28 cellular contexts compared by ENCODE assay signal in genomic region chr2:100703213-100703612, GRCh38.
A peak's percentile ranks its signal among the peaks of the same experiment; 100 is the strongest.
DNase-seq lines count a peak whose midpoint lies in the region; ATAC-seq and TF ChIP-seq lines count a peak whose summit lies in the region.
"Had no signal": no experiment of that assay in that cellular context is flagged by ENCODE, and none has a peak within 500 bp of the region (broad histone marks: within the 10 kb centered on the region; RNA-seq: fewer than 3 reads in every experiment).

No MANE protein-coding gene starts in this region.

- TF ChIP-seq CTCF in right atrium auricular region (IDR thresholded peaks at IDR 0.05) (no peak), foreskin fibroblast (IDR thresholded peaks at IDR 0.05; ENCODE audit: low read depth, low read length) (no peak), vagina (IDR thresholded peaks at IDR 0.05) (no peak)

- H3K4me3 ChIP-seq in right atrium auricular region (no peak overlapping the region), foreskin fibroblast (ENCODE audit: low read depth in 1 of 2, low read length in 2 of 2) (no peak overlapping the region), vagina (no peak overlapping the region)
- H3K4me3 ChIP-seq: cardiac muscle cell, hepatocyte, lung had no signal

- H3K4me1 Mint-ChIP-seq in central memory CD8-positive, alpha-beta T cell, result peaks cover 21% of the 10 kb centered on the region
- H3K4me1 Mint-ChIP-seq: stimulated activated memory B cell treated with anti-CD40 and anti-IgM and Interleukin-4, amounts not matched to agents 10 μg/mL and 1 μg/mL and 100 μg/mL, for 72 hours had no signal

- H3K36me3 ChIP-seq in right atrium auricular region (no peaks in the 10 kb centered on the region), vagina (no peaks in the 10 kb centered on the region)
- H3K36me3 ChIP-seq: BE2C, cardiac muscle cell had no signal

- no peak overlapping the region for H3K4me3 Mint-ChIP-seq in central memory CD8-positive, alpha-beta T cell
- H3K4me3 Mint-ChIP-seq: activated CD4-positive, alpha-beta T cell treated with anti-CD3 and anti-CD28 coated beads, Interleukin-2, amount 10 ng/mL, durations not matched to agents 24 days and 14 days; activated T-cell treated with anti-CD3 and anti-CD28 coated beads, Interleukin-2, amount 50 U/mL, for 4 hours; natural killer cell; stimulated activated memory B cell treated with anti-CD40 and anti-IgM and Interleukin-4, amounts not matched to agents 10 μg/mL and 1 μg/mL and 100 μg/mL, for 72 hours; WTC11 had no signal

- intact Hi-C loops in Right ventricle myocardium inferior (cut with DNase I) (loop anchor here (10.0 kb wide), 1 partner anchor 78 kb away; no protein-coding TSS in a partner anchor), vagina (cut with DNase I) (no loop called here)

- no peak overlapping the region for H3K27ac ChIP-seq in right atrium auricular region
- no peak overlapping the region for H3K27ac ChIP-seq in vagina
- H3K27ac ChIP-seq: 22Rv1, cardiac muscle cell, hepatocyte had no signal

- DNase-seq in right atrium auricular region (ENCODE audit: low spot score), result peak; percentile 9
- DNase-seq in Right ventricle myocardium inferior (ENCODE audit: missing footprints), result no peak
- no peak for DNase-seq in central memory CD8-positive, alpha-beta T cell (ENCODE audit: low spot score in 2 of 2)
- peak; percentile 11 to 54 for DNase-seq in foreskin fibroblast
- DNase-seq in vagina (ENCODE audit: extremely low spot score in 2 of 2), result peak; percentile 55 to 88
- no peak for DNase-seq in NCI-H2107 treated with DMSO at 0.1 percent for 48 hours (lab: John Stamatoyannopoulos, UW; ENCODE audit: unreplicated experiment)
- no peak for DNase-seq in DMS153 (lab: John Stamatoyannopoulos, UW)
- DNase-seq: activated CD4-positive, alpha-beta T cell treated with anti-CD3 and anti-CD28 coated beads, Interleukin-2, amount 10 ng/mL, durations not matched to agents 24 days and 14 days; activated T-cell treated with anti-CD3 and anti-CD28 coated beads, Interleukin-2, amount 50 U/mL, for 4 hours; BE2C; cortex of kidney; effector memory CD4-positive, alpha-beta T cell; GOT3; KBM-7; natural killer cell; NCI-H1092 treated with DMSO at 0.1 percent for 48 hours; NCI-H1694 treated with DMSO at 0.1 percent for 48 hours; NCI-H510A; occipital lobe; T-helper 1 cell had no signal

- H3K27ac Mint-ChIP-seq in central memory CD8-positive, alpha-beta T cell (ENCODE audit: low read depth), result peak overlapping the region; percentile 51
- H3K27ac Mint-ChIP-seq: activated CD4-positive, alpha-beta T cell treated with anti-CD3 and anti-CD28 coated beads, Interleukin-2, amount 10 ng/mL, durations not matched to agents 24 days and 14 days; natural killer cell; stimulated activated memory B cell treated with anti-CD40 and anti-IgM and Interleukin-4, amounts not matched to agents 10 μg/mL and 1 μg/mL and 100 μg/mL, for 72 hours had no signal

- TF ChIP-seq POLR2A in vagina (IDR thresholded peaks at IDR 0.05), result no peak

- no peaks in the 10 kb centered on the region for H3K9me3 Mint-ChIP-seq in central memory CD8-positive, alpha-beta T cell
- H3K9me3 Mint-ChIP-seq: activated T-cell treated with anti-CD3 and anti-CD28 coated beads, Interleukin-2, amount 50 U/mL, for 4 hours; natural killer cell had no signal

- no peaks in the 10 kb centered on the region for H3K4me1 ChIP-seq in right atrium auricular region
- H3K4me1 ChIP-seq in vagina, result peaks cover 13% of the 10 kb centered on the region
- H3K4me1 ChIP-seq: BE2C had no signal

- no peak for ATAC-seq in Right ventricle myocardium inferior
- ATAC-seq in central memory CD8-positive, alpha-beta T cell (replicated peaks; ENCODE audit: extremely low read depth, poor library complexity, severe bottlenecking), result no peak
- ATAC-seq in HG03139 (IDR thresholded peaks at IDR 0.05; ENCODE audit: unreplicated experiment), result no peak
- ATAC-seq: activated T-cell treated with anti-CD3 and anti-CD28 coated beads, Interleukin-2, amount 50 U/mL, for 4 hours; esophagus mucosa; natural killer cell; stimulated activated memory B cell treated with anti-CD40 and anti-IgM and Interleukin-4, amounts not matched to agents 10 μg/mL and 1 μg/mL and 100 μg/mL, for 72 hours had no signal

- no peaks in the 10 kb centered on the region for H3K27me3 ChIP-seq in right atrium auricular region
- H3K27me3 ChIP-seq in vagina, result no peaks in the 10 kb centered on the region
- H3K27me3 ChIP-seq: BE2C, cardiac muscle cell, hepatocyte had no signal

- H3K9me3 ChIP-seq in right atrium auricular region (no peaks in the 10 kb centered on the region), vagina (no peaks in the 10 kb centered on the region)
- H3K9me3 ChIP-seq: BE2C had no signal

- no peaks in the 10 kb centered on the region for H3K27me3 Mint-ChIP-seq in central memory CD8-positive, alpha-beta T cell

- peaks cover 1% of the 10 kb centered on the region for H3K36me3 Mint-ChIP-seq in central memory CD8-positive, alpha-beta T cell (ENCODE audit: insufficient read depth)
- H3K36me3 Mint-ChIP-seq: natural killer cell; stimulated activated memory B cell treated with anti-CD40 and anti-IgM and Interleukin-4, amounts not matched to agents 10 μg/mL and 1 μg/mL and 100 μg/mL, for 72 hours; WTC11 had no signal

Comparison
In these comparisons a context has a peak if more than half of its experiments do, and no peak if none do; other contexts are left out.
1. DNase-seq: peak in right atrium auricular region (single experiment), foreskin fibroblast (2 of 2) and vagina (2 of 2); none in Right ventricle myocardium inferior (single experiment), central memory CD8-positive, alpha-beta T cell (0 of 2), NCI-H2107 treated with DMSO at 0.1 percent for 48 hours (single experiment) and DMS153 (single experiment).